In genomic region chr3:156465222-156465621, GRCh38 we compare ENCODE assay signal across 1 cellular context.
TF ChIP-seq lines count a peak whose summit lies in the region.

No MANE protein-coding gene starts in this region.

TF ChIP-seq in GM23338, 12 proteins besides CTCF, POLR2A, EP300 and RAD21 (continued from another document):
- TF ChIP-seq ZNF462 (CRISPR knock-in tag; IDR thresholded peaks at IDR 0.05) (no peak), ZNF331 (CRISPR knock-in tag; IDR thresholded peaks at IDR 0.05; ENCODE audit: low read depth) (no peak)
